In genomic region chr16:18135024-18135423, GRCh38 we compare ENCODE assay signal across 7 cellular contexts.
A peak's percentile ranks its signal among the peaks of the same experiment; 100 is the strongest.
DNase-seq lines count a peak whose midpoint lies in the region; ATAC-seq, FAIRE-seq and TF ChIP-seq lines count a peak whose summit lies in the region.
"Not testable (repeated sequence)": the region's sequence is repeated elsewhere in the genome, so short reads cannot be mapped to it uniquely, and the experiment has no call there.

No MANE protein-coding gene starts in this region.

- CTCF ChIA-PET in WTC11 (lab: Charles Lee); activated CD8-positive, alpha-beta T cell treated with anti-CD3 and anti-CD28 coated beads, Interleukin-2, amount 10 ng/mL, durations not matched to agents 7 days and 5 days (lab: Charles Lee); K562 (lab: Yijun Ruan, JAX; ENCODE audit: low intra/inter-chr PET ratio): not testable (repeated sequence)

- FAIRE-seq in K562 (lab: Jason Lieb, UNC) = peak; percentile 82

- not testable (repeated sequence) for H3K9me1 ChIP-seq in K562 (ENCODE audit: control insufficient read depth, insufficient read depth, low read length)

- DNase-seq in DND-41; GM23338 (ENCODE audit: low spot score); WTC11 (ENCODE audit: low spot score); activated CD8-positive, alpha-beta T cell treated with anti-CD3 and anti-CD28 coated beads, Interleukin-2, amount 10 ng/mL, durations not matched to agents 7 days and 5 days; K562 (ENCODE audit: extremely low read depth in 1 of 4, low spot score in 3 of 4); left lung; upper lobe of right lung: not testable (repeated sequence)

- not testable (repeated sequence) for H3K79me2 ChIP-seq in DND-41 (ENCODE audit: insufficient read depth, low read length); GM23338 (replicated peaks; ENCODE audit: insufficient read depth); K562 (ENCODE audit: control insufficient read depth, insufficient read depth, low read length)

- not testable (repeated sequence) for H3K36me3 Mint-ChIP-seq in GM23338 (ENCODE audit: low read depth); WTC11; activated CD8-positive, alpha-beta T cell treated with anti-CD3 and anti-CD28 coated beads, Interleukin-2, amount 10 ng/mL, durations not matched to agents 7 days and 5 days (ENCODE audit: low read depth)

- not testable (repeated sequence) for H3K36me3 ChIP-seq in DND-41 (ENCODE audit: insufficient read depth, low read length); GM23338 (ENCODE audit: insufficient read depth); K562 (ENCODE audit: control insufficient read depth, insufficient read depth, low read length); left lung; upper lobe of right lung

- not testable (repeated sequence) for H2AFZ ChIP-seq in DND-41 (ENCODE audit: low read depth, low read length); GM23338; K562 (ENCODE audit: low read depth, low read length)

- H3K4me3 ChIP-seq in DND-41 (ENCODE audit: low read depth in 1 of 2, low read length in 2 of 2); GM23338; K562; left lung; upper lobe of right lung: not testable (repeated sequence)

- H3K27me3 ChIP-seq in DND-41 (ENCODE audit: insufficient read depth, low read length, poor library complexity); GM23338 (ENCODE audit: insufficient read depth); K562 (ENCODE audit: control insufficient read depth in 2 of 2, insufficient read depth in 2 of 2, low read length in 2 of 2); left lung; upper lobe of right lung: not testable (repeated sequence)

- H3K9me3 ChIP-seq in DND-41 (ENCODE audit: insufficient read depth, low read length, severe bottlenecking); K562 (replicated peaks; ENCODE audit: control insufficient read depth, insufficient read depth, low read depth, low read length); left lung; upper lobe of right lung: not testable (repeated sequence)

- not testable (repeated sequence) for H3K4me1 ChIP-seq in DND-41 (ENCODE audit: insufficient read depth, low read length); GM23338 (ENCODE audit: insufficient read depth); K562 (replicated peaks in 1 of 2; ENCODE audit: control insufficient read depth in 2 of 2, insufficient read depth in 2 of 2, low read length in 2 of 2); left lung; upper lobe of right lung

- H3K4me3 Mint-ChIP-seq in GM23338; WTC11; activated CD8-positive, alpha-beta T cell treated with anti-CD3 and anti-CD28 coated beads, Interleukin-2, amount 10 ng/mL, durations not matched to agents 7 days and 5 days: not testable (repeated sequence)

- TF ChIP-seq POLR2A in K562 (conservative IDR thresholded peaks at IDR 0.05) = not testable (repeated sequence)

- intact Hi-C loops in K562 (cut with micrococcal nuclease); left lung (cut with DNase I); upper lobe of right lung (cut with DNase I): not testable (repeated sequence)

- peak; percentile 44; the same call in 1 of the 3 replicates for ATAC-seq in DND-41 (ENCODE audit: insufficient read depth, low read depth)
- ATAC-seq in GM23338 = peak; percentile 72
- peak; percentile 70 for ATAC-seq in WTC11
- ATAC-seq in activated CD8-positive, alpha-beta T cell treated with anti-CD3 and anti-CD28 coated beads, Interleukin-2, amount 10 ng/mL, durations not matched to agents 7 days and 5 days = peak; percentile 39
- ATAC-seq in K562 = peak; percentile 85
- ATAC-seq in left lung = peak; percentile 41
- ATAC-seq in upper lobe of right lung = peak; percentile 30

- not testable (repeated sequence) for BruUV-seq in K562 (replicated peaks; lab: Mats Ljungman, UMichigan)

- H4K20me1 ChIP-seq in DND-41 (ENCODE audit: insufficient read depth, low read length); GM23338 (replicated peaks; ENCODE audit: insufficient read depth); K562 (replicated peaks; ENCODE audit: control insufficient read depth, insufficient read depth, low read length): not testable (repeated sequence)

- POLR2A ChIA-PET in WTC11 (lab: Charles Lee); K562 (lab: Yijun Ruan, JAX): not testable (repeated sequence)
- POLR2A ChIA-PET in activated CD8-positive, alpha-beta T cell treated with anti-CD3 and anti-CD28 coated beads, Interleukin-2, amount 10 ng/mL, durations not matched to agents 7 days and 5 days (lab: Charles Lee) = interaction anchor here (0.6 kb wide), 1 partner anchor 166 kb away, joined by 4 read pairs; no protein-coding TSS in a partner anchor

- TF ChIP-seq EP300 in K562 (IDR thresholded peaks at IDR 0.05; ENCODE audit: low read length) = not testable (repeated sequence)

- H3K27ac Mint-ChIP-seq in GM23338; WTC11; activated CD8-positive, alpha-beta T cell treated with anti-CD3 and anti-CD28 coated beads, Interleukin-2, amount 10 ng/mL, durations not matched to agents 7 days and 5 days: not testable (repeated sequence)

- not testable (repeated sequence) for H3K9ac ChIP-seq in DND-41 (ENCODE audit: low read depth, low read length); K562 (ENCODE audit: insufficient read depth in 1 of 2, low read depth in 2 of 2, low read length in 2 of 2)

- not testable (repeated sequence) for H3F3A ChIP-seq in GM23338 (replicated peaks; ENCODE audit: low read depth)

- H3K9me3 Mint-ChIP-seq in GM23338; WTC11; activated CD8-positive, alpha-beta T cell treated with anti-CD3 and anti-CD28 coated beads, Interleukin-2, amount 10 ng/mL, durations not matched to agents 7 days and 5 days (ENCODE audit: insufficient read depth): not testable (repeated sequence)

- TF ChIP-seq RAD21 in K562 (CRISPR knock-in tag; conservative IDR thresholded peaks at IDR 0.05 in 1 of 2, IDR thresholded peaks at IDR 0.05 in 1 of 2) = not testable (repeated sequence)

- H3K27me3 Mint-ChIP-seq in GM23338 (ENCODE audit: insufficient read depth, low read depth, poor library complexity); WTC11 (ENCODE audit: low read depth); activated CD8-positive, alpha-beta T cell treated with anti-CD3 and anti-CD28 coated beads, Interleukin-2, amount 10 ng/mL, durations not matched to agents 7 days and 5 days (ENCODE audit: low read depth): not testable (repeated sequence)

- TF ChIP-seq CTCF in DND-41 (IDR thresholded peaks at IDR 0.05; ENCODE audit: borderline replicate concordance, extremely low read depth, low read length, poor library complexity, severe bottlenecking); GM23338 (conservative IDR thresholded peaks at IDR 0.05; ENCODE audit: low read depth in 2 of 2); WTC11 (IDR thresholded peaks at IDR 0.05); K562 (IDR thresholded peaks at IDR 0.05 in 2 of 3, conservative IDR thresholded peaks at IDR 0.05 in 1 of 3; ENCODE audit: insufficient read depth in 2 of 3, low read depth in 1 of 3, low read length in 3 of 3); left lung (IDR thresholded peaks at IDR 0.05); upper lobe of right lung (IDR thresholded peaks at IDR 0.05): not testable (repeated sequence)

- not testable (repeated sequence) for H3K4me2 ChIP-seq in DND-41 (ENCODE audit: insufficient read depth, low read length); GM23338; K562 (ENCODE audit: insufficient read depth, low read length)

- not testable (repeated sequence) for H3K4me1 Mint-ChIP-seq in GM23338; WTC11; activated CD8-positive, alpha-beta T cell treated with anti-CD3 and anti-CD28 coated beads, Interleukin-2, amount 10 ng/mL, durations not matched to agents 7 days and 5 days (ENCODE audit: low read depth)

- not testable (repeated sequence) for H3K9me2 ChIP-seq in GM23338 (ENCODE audit: insufficient read depth)

- in situ Hi-C loops in K562 (cut with MboI) = not testable (repeated sequence)

- H3K27ac ChIP-seq in DND-41 (ENCODE audit: low read length); GM23338 (ENCODE audit: low read depth); K562 (ENCODE audit: extremely low read depth, low read depth, low read length); left lung; upper lobe of right lung: not testable (repeated sequence)

- WGBS in K562 (ENCODE audit: insufficient coverage, low coverage, missing lambda C conversion rate) = 44% methylated on average over 1 of the region's 4 CpGs

Comparison
In these comparisons a context has a peak if more than half of its experiments do, and no peak if none do; other contexts are left out.
1. ATAC-seq: peak in every context shown above with its lines; median percentile 85 in K562; 72 in GM23338; 70 in WTC11; 44 in DND-41; 41 in left lung; 39 in activated CD8-positive, alpha-beta T cell treated with anti-CD3 and anti-CD28 coated beads, Interleukin-2, amount 10 ng/mL, durations not matched to agents 7 days and 5 days; 30 in upper lobe of right lung.